ENCODE assay signal across 8 cellular contexts in the genomic region with DNA sequence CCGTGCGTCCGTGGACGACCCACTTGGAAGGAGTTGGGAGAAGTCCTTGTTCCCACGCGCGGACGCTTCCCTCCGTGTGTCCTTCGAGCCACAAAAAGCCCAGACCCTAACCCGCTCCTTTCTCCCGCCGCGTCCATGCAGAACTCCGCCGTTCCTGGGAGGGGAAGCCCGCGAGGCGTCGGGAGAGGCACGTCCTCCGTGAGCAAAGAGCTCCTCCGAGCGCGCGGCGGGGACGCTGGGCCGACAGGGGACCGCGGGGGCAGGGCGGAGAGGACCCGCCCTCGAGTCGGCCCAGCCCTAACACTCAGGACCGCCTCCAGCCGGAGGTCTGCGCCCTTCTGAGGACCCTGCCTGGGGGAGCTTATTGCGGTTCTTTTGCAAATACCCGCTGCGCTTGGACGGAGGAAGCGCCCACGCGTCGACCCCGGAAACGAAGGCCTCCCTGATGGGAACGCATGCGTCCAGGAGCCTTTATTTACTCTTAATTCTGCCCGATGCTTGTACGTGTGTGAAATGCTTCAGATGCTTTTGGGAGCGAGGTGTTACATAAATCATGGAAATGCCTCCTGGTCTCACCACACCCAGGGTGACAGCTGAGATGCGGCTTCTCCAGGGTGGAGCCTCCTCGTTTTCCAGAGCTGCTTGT.
DNase-seq lines count a peak whose midpoint lies in the region; ATAC-seq and TF ChIP-seq lines count a peak whose summit lies in the region.

No MANE protein-coding gene starts in this region.

- TF ChIP-seq CTCF in astrocyte of the spinal cord (IDR thresholded peaks at IDR 0.05; ENCODE audit: low read depth, low read length), result no peak

- H3K4me3 Mint-ChIP-seq in stimulated activated naive CD8-positive, alpha-beta T cell treated with anti-CD3 and anti-CD28 coated beads, Interleukin-15, amount 100 ng/mL, for 72 hours, result peak overlapping the region; percentile 79 to 91

- peak overlapping the region; percentile 55 for H3K4me3 ChIP-seq in astrocyte of the spinal cord (ENCODE audit: low read depth, low read length)

- in situ Hi-C loops in astrocyte of the spinal cord (cut with HindIII; ENCODE audit: low sequenced_read_pairs), result no loop called here

- H3K27me3 Mint-ChIP-seq in stimulated activated naive CD8-positive, alpha-beta T cell treated with anti-CD3 and anti-CD28 coated beads, Interleukin-15, amount 100 ng/mL, for 72 hours, result no peaks in the 10 kb centered on the region

- peaks cover 36% of the 10 kb centered on the region for H3K4me1 Mint-ChIP-seq in stimulated activated naive CD8-positive, alpha-beta T cell treated with anti-CD3 and anti-CD28 coated beads, Interleukin-15, amount 100 ng/mL, for 72 hours

- H3K9me3 Mint-ChIP-seq in stimulated activated naive CD8-positive, alpha-beta T cell treated with anti-CD3 and anti-CD28 coated beads, Interleukin-15, amount 100 ng/mL, for 72 hours, result no peaks in the 10 kb centered on the region

- peak overlapping the region in 1 of 2 donors; percentile 54 for H3K27ac Mint-ChIP-seq in stimulated activated naive CD8-positive, alpha-beta T cell treated with anti-CD3 and anti-CD28 coated beads, Interleukin-15, amount 100 ng/mL, for 72 hours

- peak; percentile 12 for DNase-seq in activated T-cell treated with anti-CD3 and anti-CD28 coated beads for 48 hours (ENCODE audit: low read depth)
- DNase-seq in activated T-cell treated with anti-CD3 and anti-CD28 coated beads for 4 hours, result no peak
- DNase-seq in NCI-H2171 (lab: John Stamatoyannopoulos, UW), result peak; percentile 27
- DNase-seq in astrocyte of the spinal cord (ENCODE audit: low read depth, low spot score), result peak; percentile 39
- peak; percentile 86 for DNase-seq in islet precursor cell
- peak; percentile 24 to 30 for DNase-seq in stimulated activated naive CD8-positive, alpha-beta T cell treated with anti-CD3 and anti-CD28 coated beads, Interleukin-15, amount 100 ng/mL, for 72 hours

- ATAC-seq in stimulated activated naive CD8-positive, alpha-beta T cell treated with anti-CD3 and anti-CD28 coated beads, Interleukin-15, amount 100 ng/mL, for 72 hours, result peak; percentile 65
- ATAC-seq in GM19467 (IDR thresholded peaks at IDR 0.05; ENCODE audit: unreplicated experiment), result no peak
- ATAC-seq in GM18907 (IDR thresholded peaks at IDR 0.05; ENCODE audit: unreplicated experiment), result no peak
